ENCODE assay signal across 27 cellular contexts in genomic region chr11:6300325-6300724, GRCh38. TPM values are rescaled to one million over a fixed set of nuclear protein-coding genes. Genes with fewer than 3 reads are reported as not detected.
"Had no signal": no experiment of that assay in that cellular context is flagged by ENCODE, and none has a peak within 500 bp of the region (broad histone marks: within the 10 kb centered on the region; RNA-seq: fewer than 3 reads in every experiment).

No MANE protein-coding gene starts in this region.

- H3K4me1 Mint-ChIP-seq: activated T-helper 17 cell treated with anti-CD3 and anti-CD28 coated beads, Interleukin-2, amount 50 U/mL, for 72 hours; naive thymus-derived CD4-positive, alpha-beta T cell had no signal

- H3K4me3 Mint-ChIP-seq: activated naive CD8-positive, alpha-beta T cell; activated T-cell treated with anti-CD3 and anti-CD28 coated beads, Interleukin-2, amount 50 U/mL, for 24 hours; activated T-helper 17 cell treated with anti-CD3 and anti-CD28 coated beads, Interleukin-2, amount 50 U/mL, for 72 hours; naive thymus-derived CD4-positive, alpha-beta T cell; neural progenitor cell had no signal

- H3K27ac Mint-ChIP-seq: activated naive CD8-positive, alpha-beta T cell; activated T-cell treated with anti-CD3 and anti-CD28 coated beads, Interleukin-2, amount 50 U/mL, for 24 hours; activated T-helper 17 cell treated with anti-CD3 and anti-CD28 coated beads, Interleukin-2, amount 50 U/mL, for 72 hours; naive thymus-derived CD4-positive, alpha-beta T cell; neural progenitor cell had no signal

- DNase-seq: activated CD4-positive, alpha-beta T cell treated with anti-CD3 and anti-CD28 coated beads, Interleukin-2, amount 50 U/mL, for 1 hour; activated CD8-positive, alpha-beta memory T cell treated with anti-CD3 and anti-CD28 coated beads, Interleukin-2, amount 50 U/mL, for 4 hours; activated naive CD4-positive, alpha-beta T cell; activated T-cell treated with anti-CD3 and anti-CD28 coated beads, Interleukin-2, amount 50 U/mL, for 24 hours; central memory CD4-positive, alpha-beta T cell; dermis blood vessel endothelial cell; effector CD8-positive, alpha-beta T cell; hippocampal formation; lower lobe of right lung; naive thymus-derived CD4-positive, alpha-beta T cell; posterior cingulate gyrus; sigmoid colon; stimulated activated CD4-positive, alpha-beta T cell treated with anti-CD3 and anti-CD28 coated beads, Interleukin-2, amount 100 ng/mL, for 48 hours; stimulated activated naive CD4-positive, alpha-beta T cell; upper lobe of left lung had no signal

- H3K9me3 Mint-ChIP-seq: activated T-cell treated with anti-CD3 and anti-CD28 coated beads, Interleukin-2, amount 50 U/mL, for 24 hours; activated T-helper 17 cell treated with anti-CD3 and anti-CD28 coated beads, Interleukin-2, amount 50 U/mL, for 72 hours; naive thymus-derived CD4-positive, alpha-beta T cell; neural progenitor cell had no signal

- H3K4me1 ChIP-seq: lower lobe of right lung, sigmoid colon, upper lobe of left lung had no signal

- FAIRE-seq: astrocyte, frontal cortex, islet of Langerhans had no signal

- H3K27me3 ChIP-seq: neural progenitor cell, upper lobe of left lung had no signal

- H3K36me3 Mint-ChIP-seq: activated naive CD8-positive, alpha-beta T cell; naive thymus-derived CD4-positive, alpha-beta T cell; neural progenitor cell had no signal

- H3K27ac ChIP-seq: lower lobe of right lung, neural progenitor cell, sigmoid colon, upper lobe of left lung, VCaP had no signal

- ATAC-seq: activated CD4-positive, CD25-positive, alpha-beta regulatory T cell treated with anti-CD3 and anti-CD28 coated beads, Interleukin-2, amount 50 U/mL, for 24 hours; activated T-helper 17 cell treated with anti-CD3 and anti-CD28 coated beads, Interleukin-2, amount 50 U/mL, for 72 hours; left lobe of liver; lower lobe of right lung; naive thymus-derived CD4-positive, alpha-beta T cell had no signal

RNA-seq across cellular contexts. Expression of gene CAVIN3, which starts 20.0 kb away (rescaled TPM):
- polyA plus RNA-seq: naive thymus-derived CD4-positive, alpha-beta T cell had no signal

RNA-seq across cellular contexts. Expression of gene CCKBR, which starts 40.7 kb away (rescaled TPM):
- total RNA-seq: activated T-helper 17 cell treated with anti-CD3 and anti-CD28 coated beads, Interleukin-2, amount 50 U/mL, for 72 hours; dermis blood vessel endothelial cell; left lobe of liver; lower lobe of right lung; mesenteric fat pad; naive thymus-derived CD4-positive, alpha-beta T cell; omental fat pad; T-helper 2 cell treated with Interferon-gamma antibody and Interleukin-4, amounts not matched to agents 100 ng/mL and 5 ng/mL, for 36 hours; upper lobe of left lung had no signal
- polyA plus RNA-seq: naive thymus-derived CD4-positive, alpha-beta T cell; sigmoid colon had no signal
